Comparison of ENCODE assay signal across 10 cellular contexts in genomic region chr15:40846846-40847224, GRCh38. TPM values are rescaled to one million over a fixed set of nuclear protein-coding genes. Genes with fewer than 3 reads are reported as not detected.
DNase-seq lines count a peak whose midpoint lies in the region; ATAC-seq and TF ChIP-seq lines count a peak whose summit lies in the region.
"Had no signal": no experiment of that assay in that cellular context is flagged by ENCODE, and none has a peak within 500 bp of the region (broad histone marks: within the 10 kb centered on the region; RNA-seq: fewer than 3 reads in every experiment).

No MANE protein-coding gene starts in this region.

- peaks cover 30% of the 10 kb centered on the region for H3K4me1 ChIP-seq in HUES48 (ENCODE audit: control insufficient read depth, insufficient read depth, low read length)

- peaks cover 10% of the 10 kb centered on the region for H3K27me3 Mint-ChIP-seq in dendritic cell treated with granulocyte-macrophage colony-stimulating factor and Interleukin-4, amounts not matched to agents 40 ng/mL and 50 ng/mL, for 4 days
- no peaks in the 10 kb centered on the region for H3K27me3 Mint-ChIP-seq in progenitor cell of endocrine pancreas

- TF ChIP-seq CTCF in GM12875 (IDR thresholded peaks at IDR 0.05; ENCODE audit: borderline replicate concordance, insufficient read depth, low read depth, low read length) (no peak), progenitor cell of endocrine pancreas (IDR thresholded peaks at IDR 0.05; ENCODE audit: unreplicated experiment) (no peak)

- peaks cover 54% of the 10 kb centered on the region for H3K36me3 Mint-ChIP-seq in dendritic cell treated with granulocyte-macrophage colony-stimulating factor and Interleukin-4, amounts not matched to agents 40 ng/mL and 50 ng/mL, for 4 days (ENCODE audit: low read depth)
- peaks cover 17% of the 10 kb centered on the region for H3K36me3 Mint-ChIP-seq in progenitor cell of endocrine pancreas (ENCODE audit: insufficient read depth)

- H3K9ac ChIP-seq in HUES48 (ENCODE audit: low read depth, low read length) = no peak overlapping the region

- H3K9me3 Mint-ChIP-seq in dendritic cell treated with granulocyte-macrophage colony-stimulating factor and Interleukin-4, amounts not matched to agents 40 ng/mL and 50 ng/mL, for 4 days = no peaks in the 10 kb centered on the region
- H3K9me3 Mint-ChIP-seq in progenitor cell of endocrine pancreas (ENCODE audit: low read depth) = no peaks in the 10 kb centered on the region

- H3K9me3 ChIP-seq in HUES48 (ENCODE audit: control insufficient read depth, insufficient read depth, low read length) = no peaks in the 10 kb centered on the region

- peak overlapping the region; percentile 93 for H3K27ac Mint-ChIP-seq in dendritic cell treated with granulocyte-macrophage colony-stimulating factor and Interleukin-4, amounts not matched to agents 40 ng/mL and 50 ng/mL, for 4 days
- peak overlapping the region; percentile 99 for H3K27ac Mint-ChIP-seq in progenitor cell of endocrine pancreas

- intact Hi-C loops in dendritic cell treated with granulocyte-macrophage colony-stimulating factor and Interleukin-4, amounts not matched to agents 40 ng/mL and 50 ng/mL, for 4 days (cut with micrococcal nuclease) = no loop called here

- no peaks in the 10 kb centered on the region for H3K27me3 ChIP-seq in HUES48 (ENCODE audit: control insufficient read depth, insufficient read depth, low read length)

- peaks cover 48% of the 10 kb centered on the region for H3K36me3 ChIP-seq in HUES48 (ENCODE audit: control insufficient read depth, insufficient read depth, low read length)

- peak overlapping the region; percentile 12 for H3K4me3 ChIP-seq in GM12875 (ENCODE audit: low read depth, low read length)
- 0 out of 2 replicates have a peak overlapping the region, but pooled peaks have one; percentile 18 for H3K4me3 ChIP-seq in HUES48 (ENCODE audit: low read depth, low read length)

- H3K27ac ChIP-seq in HUES48 (ENCODE audit: low read depth, low read length) (peak overlapping the region; percentile 68), caudate nucleus (ENCODE audit: low read depth, low read length) (no peak overlapping the region)

- DNase-seq in progenitor cell of endocrine pancreas (ENCODE audit: low spot score, unreplicated experiment) (no peak), caudate nucleus (lab: John Stamatoyannopoulos, UW) (no peak), amygdala (lab: John Stamatoyannopoulos, UW) (no peak)

- H3K4me3 Mint-ChIP-seq in dendritic cell treated with granulocyte-macrophage colony-stimulating factor and Interleukin-4, amounts not matched to agents 40 ng/mL and 50 ng/mL, for 4 days = peak overlapping the region; percentile 97
- peak overlapping the region; percentile 96 for H3K4me3 Mint-ChIP-seq in progenitor cell of endocrine pancreas (ENCODE audit: low read depth)

- H3K4me1 Mint-ChIP-seq in dendritic cell treated with granulocyte-macrophage colony-stimulating factor and Interleukin-4, amounts not matched to agents 40 ng/mL and 50 ng/mL, for 4 days (ENCODE audit: low read depth) = peaks cover 44% of the 10 kb centered on the region
- H3K4me1 Mint-ChIP-seq in progenitor cell of endocrine pancreas (ENCODE audit: low read depth) = peaks cover 37% of the 10 kb centered on the region

- ATAC-seq in HG02840 (IDR thresholded peaks at IDR 0.05; ENCODE audit: low FRiP score, unreplicated experiment) (no peak), HG02571 (IDR thresholded peaks at IDR 0.05; ENCODE audit: unreplicated experiment) (no peak)

RNA-seq across cellular contexts. Expression of gene SPINT1, which starts 3.0 kb away (rescaled TPM):
- 213 and 217 TPM in 2 replicates for total RNA-seq in progenitor cell of endocrine pancreas

RNA-seq across cellular contexts. Expression of gene PPP1R14D, which starts 18.3 kb away (rescaled TPM):
- total RNA-seq in progenitor cell of endocrine pancreas = 0.81 and 1.5 TPM in 2 replicates
- total RNA-seq: activated CD8-positive, alpha-beta memory T cell treated with anti-CD3 and anti-CD28 coated beads for 36 hours; HT1080 had no signal

RNA-seq across cellular contexts. Expression of gene RHOV, which starts 27.2 kb away (rescaled TPM):
- total RNA-seq in progenitor cell of endocrine pancreas = 4.4 and 5.1 TPM in 2 replicates

RNA-seq across cellular contexts. Expression of gene DNAJC17, which starts 39.6 kb away (rescaled TPM):
- total RNA-seq in progenitor cell of endocrine pancreas = 41.0 and 43.1 TPM in 2 replicates

RNA-seq across cellular contexts. Expression of gene ZFYVE19, which starts 39.9 kb away (rescaled TPM):
- total RNA-seq in progenitor cell of endocrine pancreas = 25.2 and 28.1 TPM in 2 replicates
